13 cellular contexts compared by ENCODE assay signal in genomic region chr14:98819867-98820206, GRCh38.
"Had no signal": no experiment of that assay in that cellular context is flagged by ENCODE, and none has a peak within 500 bp of the region (broad histone marks: within the 10 kb centered on the region; RNA-seq: fewer than 3 reads in every experiment).

No MANE protein-coding gene starts in this region.

- H3K4me3 ChIP-seq: skin epidermis, testis had no signal

- H3K4me1 ChIP-seq: testis had no signal

- DNase-seq: activated CD4-positive, alpha-beta T cell treated with anti-CD3 and anti-CD28 coated beads for 1 hour; activated CD4-positive, alpha-beta T cell treated with anti-CD3 and anti-CD28 coated beads, Interleukin-2, amount 50 U/mL, for 48 hours; activated CD8-positive, alpha-beta memory T cell treated with anti-CD3 and anti-CD28 coated beads, Interleukin-2, amount 10 ng/mL, durations not matched to agents 7 days and 5 days; activated effector memory CD4-positive, alpha-beta T cell treated with Interleukin-2 at 50 U/mL for 16 hours; activated T-cell treated with anti-CD3 and anti-CD28 coated beads, Interleukin-2, amount 50 U/mL, for 24 hours; erythroblast; hypothalamus; midbrain; naive B cell; stimulated activated CD4-positive, alpha-beta T cell treated with anti-CD3 and anti-CD28 coated beads, Interleukin-4, amount 100 ng/mL, for 4 hours; stimulated activated naive CD8-positive, alpha-beta T cell treated with anti-CD3 and anti-CD28 coated beads, Interleukin-15, amount 100 ng/mL, for 72 hours; testis had no signal

- H3K27ac ChIP-seq: testis had no signal

- ATAC-seq: activated CD8-positive, alpha-beta memory T cell treated with anti-CD3 and anti-CD28 coated beads, Interleukin-2, amount 10 ng/mL, durations not matched to agents 7 days and 5 days; stimulated activated naive CD8-positive, alpha-beta T cell treated with anti-CD3 and anti-CD28 coated beads, Interleukin-15, amount 100 ng/mL, for 72 hours had no signal

- H3K9me3 ChIP-seq: testis had no signal

- H3K27me3 ChIP-seq: testis had no signal
